ENCODE assay signal across 17 cellular contexts in the genomic region with DNA sequence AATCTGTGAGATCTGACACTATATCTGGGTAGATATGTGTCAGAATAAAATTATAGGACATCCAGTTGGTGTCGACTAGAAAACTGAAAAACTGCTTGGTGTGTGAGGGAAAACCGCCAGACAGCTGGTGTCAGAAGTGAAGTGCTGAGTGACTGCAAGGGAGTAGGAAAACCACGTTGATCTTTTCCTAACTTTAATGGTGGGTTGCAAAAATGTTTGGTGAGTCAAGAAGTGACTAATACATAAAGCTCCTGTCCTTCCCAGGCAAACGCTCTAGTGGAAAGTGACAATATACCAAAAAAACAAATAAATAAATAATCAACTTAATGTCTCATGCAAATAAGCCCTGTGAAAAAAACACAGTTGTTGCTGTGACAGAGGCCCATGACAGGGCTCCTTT. TPM values are rescaled to one million over a fixed set of nuclear protein-coding genes. Genes with fewer than 3 reads are reported as not detected.
DNase-seq lines count a peak whose midpoint lies in the region; ATAC-seq and TF ChIP-seq lines count a peak whose summit lies in the region.
"Had no signal": no experiment of that assay in that cellular context is flagged by ENCODE, and none has a peak within 500 bp of the region (broad histone marks: within the 10 kb centered on the region; RNA-seq: fewer than 3 reads in every experiment).

No MANE protein-coding gene starts in this region.

- peak; percentile 65 for DNase-seq in AG20443 (ENCODE audit: low spot score)
- peak; percentile 56 for DNase-seq in HS-27A (ENCODE audit: low read depth)
- peak; percentile 32 for DNase-seq in astrocyte of the spinal cord (ENCODE audit: low read depth, low spot score)
- DNase-seq in kidney epithelial cell (ENCODE audit: low read depth): peak; percentile 25
- no peak for DNase-seq in GM19238 (ENCODE audit: insufficient read length, low spot score)
- no peak for DNase-seq in T1000 (lab: John Stamatoyannopoulos, UW)
- no peak for DNase-seq in activated effector memory CD4-positive, alpha-beta T cell treated with Interleukin-2 at 50 U/mL for 16 hours
- DNase-seq: activated CD4-positive, alpha-beta T cell treated with anti-CD3 and anti-CD28 coated beads for 1 hour; cerebellar nuclear complex; DMS79 treated with DMSO at 0.1 percent for 48 hours; esophagus squamous epithelium; NCI-H2081 treated with DMSO at 0.1 percent for 48 hours; NCI-H748 treated with DMSO at 0.1 percent for 48 hours; T-helper 17 cell had no signal

- TF ChIP-seq CTCF in astrocyte of the spinal cord (IDR thresholded peaks at IDR 0.05; ENCODE audit: low read depth, low read length): no peak
- TF ChIP-seq CTCF in kidney epithelial cell (IDR thresholded peaks at IDR 0.05; ENCODE audit: insufficient read depth, low read length, poor library complexity, severe bottlenecking): no peak

- H3K27me3 ChIP-seq in kidney epithelial cell (ENCODE audit: control insufficient read depth, insufficient read depth, low read length): no peaks in the 10 kb centered on the region

- H3K36me3 ChIP-seq in kidney epithelial cell (ENCODE audit: control insufficient read depth, insufficient read depth, low read length): no peaks in the 10 kb centered on the region
- H3K36me3 ChIP-seq: esophagus squamous epithelium had no signal

- in situ Hi-C loops in astrocyte of the spinal cord (cut with HindIII; ENCODE audit: low sequenced_read_pairs): no loop called here

- H3K4me3 ChIP-seq in astrocyte of the spinal cord (ENCODE audit: low read depth, low read length) (no peak overlapping the region), kidney epithelial cell (ENCODE audit: low read depth, low read length) (no peak overlapping the region)
- H3K4me3 ChIP-seq: esophagus squamous epithelium, lung had no signal

- ATAC-seq in GM18502 (IDR thresholded peaks at IDR 0.05; ENCODE audit: poor library complexity, unreplicated experiment): no peak
- ATAC-seq: activated naive CD4-positive, alpha-beta T cell treated with anti-CD3 and anti-CD28 coated beads, Interleukin-2, amount 50 U/mL, for 72 hours; T-helper 17 cell had no signal

RNA-seq across cellular contexts. Expression of a gene that starts 7.3 kb away (rescaled TPM):
- total RNA-seq in kidney epithelial cell: not detected in 2 replicates

Comparison
In these comparisons a context has a peak if more than half of its experiments do, and no peak if none do; other contexts are left out.
1. DNase-seq: peak in AG20443 (single experiment), HS-27A (single experiment), astrocyte of the spinal cord (single experiment) and kidney epithelial cell (single experiment); none in GM19238 (single experiment), T1000 (single experiment) and activated effector memory CD4-positive, alpha-beta T cell treated with Interleukin-2 at 50 U/mL for 16 hours (single experiment).